Comparison of ENCODE assay signal across 8 cellular contexts in genomic region chr12:24596768-24597388, GRCh38.
DNase-seq lines count a peak whose midpoint lies in the region; FAIRE-seq and TF ChIP-seq lines count a peak whose summit lies in the region.
"Had no signal": no experiment of that assay in that cellular context is flagged by ENCODE, and none has a peak within 500 bp of the region (broad histone marks: within the 10 kb centered on the region; RNA-seq: fewer than 3 reads in every experiment).

No MANE protein-coding gene starts in this region.

- no peaks in the 10 kb centered on the region for H4K20me1 ChIP-seq in keratinocyte (ENCODE audit: control insufficient read depth, extremely low read depth, insufficient read depth, low read length)

- H3K9ac ChIP-seq in adipocyte (ENCODE audit: low read length), result no peak overlapping the region
- H3K9ac ChIP-seq in keratinocyte (ENCODE audit: control insufficient read depth, extremely low read depth, insufficient read depth, low read length), result no peak overlapping the region

- TF ChIP-seq CTCF in GM12875 (IDR thresholded peaks at IDR 0.05; ENCODE audit: borderline replicate concordance, insufficient read depth, low read depth, low read length) (peak; percentile 31; the same call in 1 of the 2 replicates), keratinocyte (optimal IDR thresholded peaks at IDR 0.05 in 1 of 3, IDR thresholded peaks at IDR 0.05 in 1 of 3, conservative IDR thresholded peaks at IDR 0.05 in 1 of 3; ENCODE audit: extremely low read depth in 1 of 3, insufficient read depth in 2 of 3, low read length in 3 of 3) (peak in 2 of 3 experiments; percentile 54 to 56)

- DNase-seq in NCI-H1436 treated with DMSO at 0.1 percent for 48 hours (lab: John Stamatoyannopoulos, UW), result peak; percentile 53
- peak; percentile 73 for DNase-seq in adipocyte (ENCODE audit: low read depth)
- DNase-seq in keratinocyte (ENCODE audit: low read depth, low spot score), result no peak
- DNase-seq in NCI-H187 treated with DMSO at 0.1 percent for 48 hours (lab: John Stamatoyannopoulos, UW), result no peak
- DNase-seq in activated T-cell treated with anti-CD3 and anti-CD28 coated beads, Interleukin-2, amount 50 U/mL, for 1 hour, result no peak
- DNase-seq in KG1 (lab: John Stamatoyannopoulos, UW), result no peak

- no peaks in the 10 kb centered on the region for H3K9me3 ChIP-seq in adipocyte (ENCODE audit: control insufficient read depth, low read length)
- no peaks in the 10 kb centered on the region for H3K9me3 ChIP-seq in keratinocyte (ENCODE audit: control insufficient read depth, low read depth, low read length)

- peak; percentile 94 for FAIRE-seq in keratinocyte (lab: Jason Lieb, UNC)

- no peak overlapping the region for H3K4me2 ChIP-seq in keratinocyte (ENCODE audit: control insufficient read depth, extremely low read depth, insufficient read depth, low read depth, low read length)

- no peaks in the 10 kb centered on the region for H3K36me3 ChIP-seq in adipocyte (ENCODE audit: control insufficient read depth, insufficient read depth, low read length, severe bottlenecking)
- H3K36me3 ChIP-seq in keratinocyte (ENCODE audit: control insufficient read depth in 2 of 2, extremely low read depth in 1 of 2, insufficient read depth in 2 of 2, low read length in 2 of 2), result no peaks in the 10 kb centered on the region

- H3K9me1 ChIP-seq in keratinocyte (ENCODE audit: control insufficient read depth, extremely low read depth, insufficient read depth, low read length), result no peaks in the 10 kb centered on the region

- dilution Hi-C loops in keratinocyte (cut with MboI; ENCODE audit: extremely low pct_ligation_motif_present, low sequenced_read_pairs), result no loop called here

- H2AFZ ChIP-seq in keratinocyte (ENCODE audit: control insufficient read depth, low read length), result no peak overlapping the region

- no peak overlapping the region for H3K4me3 ChIP-seq in GM12875 (ENCODE audit: low read depth, low read length)
- H3K4me3 ChIP-seq in adipocyte (ENCODE audit: low read length), result no peak overlapping the region
- H3K4me3 ChIP-seq in keratinocyte (ENCODE audit: control insufficient read depth in 2 of 3, extremely low read depth in 1 of 3, insufficient read depth in 2 of 3, low read depth in 1 of 3, low read length in 3 of 3), result no peak overlapping the region
- H3K4me3 ChIP-seq: skin epidermis had no signal

- no peaks in the 10 kb centered on the region for H3K79me2 ChIP-seq in keratinocyte (ENCODE audit: control insufficient read depth, insufficient read depth, low read length)

- H3K27ac ChIP-seq in keratinocyte (ENCODE audit: control insufficient read depth, insufficient read depth, low read length), result no peak overlapping the region
- H3K27ac ChIP-seq: skin epidermis had no signal

- H3K27me3 ChIP-seq in adipocyte (replicated peaks; ENCODE audit: control insufficient read depth, insufficient read depth, low read length), result no peaks in the 10 kb centered on the region
- no peaks in the 10 kb centered on the region for H3K27me3 ChIP-seq in keratinocyte (ENCODE audit: control insufficient read depth, extremely low read depth, insufficient read depth, low read length)

- H3K4me1 ChIP-seq in adipocyte (ENCODE audit: control insufficient read depth, insufficient read depth, low read length), result peaks cover 8% of the 10 kb centered on the region
- peaks cover 11% of the 10 kb centered on the region for H3K4me1 ChIP-seq in keratinocyte (ENCODE audit: control insufficient read depth, extremely low read depth, insufficient read depth, low read length)

Comparison
In these comparisons a context has a peak if more than half of its experiments do, and no peak if none do; other contexts are left out.
1. DNase-seq: peak in NCI-H1436 treated with DMSO at 0.1 percent for 48 hours (single experiment) and adipocyte (single experiment); none in keratinocyte (single experiment), NCI-H187 treated with DMSO at 0.1 percent for 48 hours (single experiment), activated T-cell treated with anti-CD3 and anti-CD28 coated beads, Interleukin-2, amount 50 U/mL, for 1 hour (single experiment) and KG1 (single experiment).